In genomic region chr1:31861346-31861745, GRCh38 we compare ENCODE assay signal across 1 cellular context.
TF ChIP-seq lines count a peak whose summit lies in the region.

No MANE protein-coding gene starts in this region.

TF ChIP-seq in K562, 482 proteins besides CTCF, POLR2A, EP300 and RAD21 (continued from another document):
- TF ChIP-seq DEAF1 (CRISPR knock-in tag; IDR thresholded peaks at IDR 0.05) = peak; percentile 42; the same call in 1 of the 2 replicates
